In the genomic region with DNA sequence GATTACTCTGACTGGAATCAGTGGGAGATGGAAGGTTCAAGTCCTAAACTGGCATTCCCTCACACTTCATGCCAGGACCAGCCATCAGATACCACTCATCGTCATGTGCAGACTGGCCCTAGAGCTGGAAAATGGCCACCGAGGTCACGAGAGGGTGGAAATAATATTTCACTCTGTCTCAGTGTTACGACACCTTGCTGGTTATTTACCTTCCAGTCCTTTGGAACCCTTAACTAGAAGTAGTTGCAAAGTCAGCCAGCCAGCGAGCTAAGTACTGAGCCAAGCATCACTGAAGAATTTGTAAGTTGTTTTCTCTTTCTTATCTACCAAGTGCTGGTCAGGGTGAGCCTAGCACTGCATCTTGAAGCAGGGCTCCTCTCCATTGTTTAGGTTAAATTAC, we compare ENCODE assay signal across 21 cellular contexts.
"Had no signal": no experiment of that assay in that cellular context is flagged by ENCODE, and none has a peak within 500 bp of the region (broad histone marks: within the 10 kb centered on the region; RNA-seq: fewer than 3 reads in every experiment).

No MANE protein-coding gene starts in this region.

- H3K4me1 ChIP-seq: colonic mucosa, right atrium auricular region had no signal

- H3K27ac ChIP-seq: brain microvascular endothelial cell, colonic mucosa, heart right ventricle, stomach, WERI-Rb-1 had no signal

- H3K36me3 Mint-ChIP-seq: immature natural killer cell had no signal

- H3K9me3 Mint-ChIP-seq: central memory CD8-positive, alpha-beta T cell had no signal

- DNase-seq: activated CD4-positive, alpha-beta T cell treated with anti-CD3 and anti-CD28 coated beads for 1 hour; activated effector memory CD4-positive, alpha-beta T cell treated with anti-CD3 and anti-CD28 coated beads, Interleukin-2, amount 50 U/mL, for 16 hours; activated naive CD4-positive, alpha-beta T cell treated with anti-CD3 and anti-CD28 coated beads, Interleukin-2, amount 50 U/mL, for 16 hours; activated T-cell treated with anti-CD3 and anti-CD28 coated beads, Interleukin-2, amount 50 U/mL, for 72 hours; aorta; brain microvascular endothelial cell; colonic mucosa; erythroblast; heart right ventricle; immature natural killer cell; left cardiac atrium; occipital lobe; small intestine; stimulated activated CD4-positive, alpha-beta T cell treated with anti-CD3 and anti-CD28 coated beads, Interleukin-15, amount 100 ng/mL, for 24 hours; stimulated activated CD4-positive, alpha-beta T cell treated with anti-CD3 and anti-CD28 coated beads, Interleukin-2, amount 100 ng/mL, for 48 hours; stomach; T-helper 2 cell; trophoblast cell; WERI-Rb-1 had no signal

- H3K4me1 Mint-ChIP-seq: central memory CD8-positive, alpha-beta T cell; immature natural killer cell had no signal

- H3K4me3 ChIP-seq: colonic mucosa, heart right ventricle, right atrium auricular region, stomach had no signal

- ATAC-seq: activated T-cell treated with anti-CD3 and anti-CD28 coated beads, Interleukin-2, amount 50 U/mL, for 72 hours; heart right ventricle had no signal

- H3K36me3 ChIP-seq: brain microvascular endothelial cell, colonic mucosa, heart right ventricle, right atrium auricular region, stomach, WERI-Rb-1 had no signal

- H3K27me3 ChIP-seq: brain microvascular endothelial cell, colonic mucosa, heart right ventricle, right atrium auricular region, stomach had no signal

- H3K27ac Mint-ChIP-seq: activated T-cell treated with anti-CD3 and anti-CD28 coated beads, Interleukin-2, amount 50 U/mL, for 72 hours; immature natural killer cell had no signal

- H3K4me3 Mint-ChIP-seq: activated T-cell treated with anti-CD3 and anti-CD28 coated beads, Interleukin-2, amount 50 U/mL, for 72 hours; central memory CD8-positive, alpha-beta T cell; immature natural killer cell had no signal

- H3K9me3 ChIP-seq: colonic mucosa had no signal
